12 cellular contexts compared by ENCODE assay signal in the genomic region with DNA sequence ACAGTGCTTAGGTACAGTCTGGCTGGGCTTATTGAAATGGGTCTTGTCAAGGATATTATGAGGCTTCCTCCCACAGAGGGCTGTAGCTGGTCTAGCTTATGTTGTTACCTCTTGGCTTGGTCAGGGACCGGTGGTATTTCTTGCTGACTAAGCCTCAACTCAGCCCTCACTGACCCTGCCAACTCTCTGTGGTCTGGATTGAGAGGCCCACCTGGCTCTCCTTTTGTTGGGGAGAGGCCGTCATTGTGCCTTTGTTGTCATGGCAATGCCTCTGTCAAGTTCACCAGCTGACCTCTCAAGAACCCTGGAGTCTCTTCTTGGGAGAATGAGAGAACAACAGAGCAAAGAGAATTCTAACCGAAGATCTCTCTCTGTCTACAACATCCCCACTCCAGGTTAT.
A peak's percentile ranks its signal among the peaks of the same experiment; 100 is the strongest.
DNase-seq lines count a peak whose midpoint lies in the region; FAIRE-seq lines count a peak whose summit lies in the region.
"Had no signal": no experiment of that assay in that cellular context is flagged by ENCODE, and none has a peak within 500 bp of the region (broad histone marks: within the 10 kb centered on the region; RNA-seq: fewer than 3 reads in every experiment).

No MANE protein-coding gene starts in this region.

- no peak for FAIRE-seq in urothelium cell line (lab: Jason Lieb, UNC)
- no peak for FAIRE-seq in GM19239 (lab: Jason Lieb, UNC)

- DNase-seq in NCI-H748 (lab: John Stamatoyannopoulos, UW; ENCODE audit: unreplicated experiment) = peak; percentile 59
- no peak for DNase-seq in NCI-H748 treated with DMSO at 0.1 percent for 48 hours (lab: John Stamatoyannopoulos, UW)
- DNase-seq in RPMI7951 (ENCODE audit: low read depth) = peak; percentile 97
- peak; percentile 95 for DNase-seq in glomerular visceral epithelial cell (ENCODE audit: extremely low spot score)
- DNase-seq in urothelium cell line (ENCODE audit: low spot score) = peak; percentile 65
- DNase-seq in NCI-H524 treated with DMSO at 0.1 percent for 48 hours (lab: John Stamatoyannopoulos, UW) = no peak
- DNase-seq in NCI-H2081 treated with DMSO at 0.1 percent for 48 hours (lab: John Stamatoyannopoulos, UW) = no peak
- DNase-seq in GM19239 (ENCODE audit: insufficient read length, low spot score) = no peak
- DNase-seq: activated CD4-positive, alpha-beta T cell treated with anti-CD3 and anti-CD28 coated beads for 36 hours; GF-D8; lower lobe of right lung; NCI-H526 had no signal

Comparison
In these comparisons a context has a peak if more than half of its experiments do, and no peak if none do; other contexts are left out.
1. DNase-seq: peak in NCI-H748 (single experiment), RPMI7951 (single experiment), glomerular visceral epithelial cell (single experiment) and urothelium cell line (single experiment); none in NCI-H748 treated with DMSO at 0.1 percent for 48 hours (single experiment), NCI-H524 treated with DMSO at 0.1 percent for 48 hours (single experiment), NCI-H2081 treated with DMSO at 0.1 percent for 48 hours (single experiment) and GM19239 (single experiment).